33 cellular contexts compared by ENCODE assay signal in genomic region chrX:27924261-27924660, GRCh38. TPM values are rescaled to one million over a fixed set of nuclear protein-coding genes. Genes with fewer than 3 reads are reported as not detected.
"Had no signal": no experiment of that assay in that cellular context is flagged by ENCODE, and none has a peak within 500 bp of the region (broad histone marks: within the 10 kb centered on the region; RNA-seq: fewer than 3 reads in every experiment).

No MANE protein-coding gene starts in this region.

- H3K36me3 Mint-ChIP-seq: activated naive CD8-positive, alpha-beta T cell treated with anti-CD3 and anti-CD28 coated beads for 36 hours had no signal

- H3K4me3 Mint-ChIP-seq: activated CD4-positive, alpha-beta T cell treated with anti-CD3 and anti-CD28 coated beads for 36 hours; activated naive CD4-positive, alpha-beta T cell treated with anti-CD3 and anti-CD28 coated beads for 36 hours; activated naive CD8-positive, alpha-beta T cell treated with anti-CD3 and anti-CD28 coated beads for 36 hours; effector memory CD8-positive, alpha-beta T cell; natural killer cell treated with Interleukin-12 subunit alpha and Interleukin-12 subunit beta and Interleukin-15 and Interleukin-18, amount 100 ng/mL, for 72 hours; T-helper 2 cell treated with Interferon-gamma antibody and Interleukin-4, amounts not matched to agents 5 μg/mL and 100 μg/mL, for 36 hours had no signal

- H3K27ac ChIP-seq: adrenal gland, body of pancreas, esophagus muscularis mucosa, lower lobe of right lung, spleen, suprapubic skin, tibial artery, upper lobe of right lung had no signal

- DNase-seq: activated CD4-positive, alpha-beta T cell treated with anti-CD3 and anti-CD28 coated beads for 36 hours; activated CD4-positive, CD25-positive, alpha-beta regulatory T cell; activated effector memory CD4-positive, alpha-beta T cell treated with Interleukin-2 at 50 U/mL for 16 hours; activated naive CD4-positive, alpha-beta T cell treated with anti-CD3 and anti-CD28 coated beads for 36 hours; activated naive CD8-positive, alpha-beta T cell treated with anti-CD3 and anti-CD28 coated beads for 36 hours; activated T-cell treated with anti-CD3 and anti-CD28 coated beads for 4 hours; adrenal gland; aorta; body of pancreas; cortex of kidney; effector memory CD8-positive, alpha-beta T cell; foreskin melanocyte; glutamatergic neuron; lower lobe of right lung; mesendoderm; right cardiac atrium; spleen; stimulated activated naive CD4-positive, alpha-beta T cell; T-helper 1 cell; tibial artery; upper lobe of right lung had no signal

- H3K36me3 ChIP-seq: adrenal gland, esophagus muscularis mucosa, lower lobe of right lung, spleen, suprapubic skin, tibial artery, upper lobe of right lung had no signal

- H3K4me3 ChIP-seq: adrenal gland, body of pancreas, esophagus muscularis mucosa, lower lobe of right lung, spleen, suprapubic skin, tibial artery, upper lobe of right lung had no signal

- H3K9me3 ChIP-seq: adrenal gland, body of pancreas, esophagus muscularis mucosa, lower lobe of right lung, spleen, suprapubic skin, tibial artery, upper lobe of right lung had no signal

- H3K27me3 ChIP-seq: adrenal gland, body of pancreas, esophagus muscularis mucosa, spleen, suprapubic skin, tibial artery, upper lobe of right lung had no signal

- H3K4me1 ChIP-seq: adrenal gland, body of pancreas, esophagus muscularis mucosa, lower lobe of right lung, spleen, suprapubic skin, tibial artery, upper lobe of right lung had no signal

- H3K27ac Mint-ChIP-seq: activated CD4-positive, alpha-beta T cell treated with anti-CD3 and anti-CD28 coated beads for 36 hours; activated naive CD4-positive, alpha-beta T cell treated with anti-CD3 and anti-CD28 coated beads for 36 hours; activated naive CD8-positive, alpha-beta T cell treated with anti-CD3 and anti-CD28 coated beads for 36 hours; effector memory CD8-positive, alpha-beta T cell; natural killer cell treated with Interleukin-12 subunit alpha and Interleukin-12 subunit beta and Interleukin-15 and Interleukin-18, amount 100 ng/mL, for 72 hours; T-helper 2 cell treated with Interferon-gamma antibody and Interleukin-4, amounts not matched to agents 5 μg/mL and 100 μg/mL, for 36 hours had no signal

- H3K4me1 Mint-ChIP-seq: activated CD4-positive, alpha-beta T cell treated with anti-CD3 and anti-CD28 coated beads for 36 hours; activated naive CD8-positive, alpha-beta T cell treated with anti-CD3 and anti-CD28 coated beads for 36 hours had no signal

- ATAC-seq: activated CD4-positive, alpha-beta T cell treated with anti-CD3 and anti-CD28 coated beads for 36 hours; body of pancreas; effector memory CD8-positive, alpha-beta T cell; left lobe of liver; lower lobe of right lung; natural killer cell treated with Interleukin-12 subunit alpha and Interleukin-12 subunit beta and Interleukin-15 and Interleukin-18, amount 100 ng/mL, for 72 hours; right cardiac atrium; upper lobe of right lung had no signal

- H3K27me3 Mint-ChIP-seq: activated CD4-positive, alpha-beta T cell treated with anti-CD3 and anti-CD28 coated beads for 36 hours; activated naive CD8-positive, alpha-beta T cell treated with anti-CD3 and anti-CD28 coated beads for 36 hours; effector memory CD8-positive, alpha-beta T cell; natural killer cell treated with Interleukin-12 subunit alpha and Interleukin-12 subunit beta and Interleukin-15 and Interleukin-18, amount 100 ng/mL, for 72 hours had no signal

RNA-seq across cellular contexts. Expression of gene DCAF8L1, which starts 57.0 kb away (rescaled TPM):
- total RNA-seq: activated CD4-positive, alpha-beta T cell treated with anti-CD3 and anti-CD28 coated beads for 36 hours; activated naive CD4-positive, alpha-beta T cell treated with anti-CD3 and anti-CD28 coated beads for 36 hours; activated naive CD8-positive, alpha-beta T cell treated with anti-CD3 and anti-CD28 coated beads for 36 hours; adrenal gland; aorta; body of pancreas; cardiac septum; cerebellum; esophagus muscularis mucosa; kidney epithelial cell; left lobe of liver; lower lobe of right lung; mononuclear cell; myocyte; natural killer cell treated with Interleukin-12 subunit alpha and Interleukin-12 subunit beta and Interleukin-15 and Interleukin-18, amount 100 ng/mL, for 72 hours; omental fat pad; pulmonary artery endothelial cell; right cardiac atrium; spleen; suprapubic skin; upper lobe of right lung had no signal
- polyA plus RNA-seq: adrenal gland, aorta, right cardiac atrium, spleen had no signal
